1 cellular context compared by ENCODE assay signal in genomic region chr17:41705271-41705991, GRCh38.
TF ChIP-seq lines count a peak whose summit lies in the region.

No MANE protein-coding gene starts in this region.

TF ChIP-seq in endothelial cell of umbilical vein, 7 proteins besides CTCF, POLR2A, EP300 and RAD21:
- no peak for TF ChIP-seq MYC (IDR thresholded peaks at IDR 0.05; ENCODE audit: low read depth, low read length)
